Comparison of ENCODE assay signal across 8 cellular contexts in the genomic region with DNA sequence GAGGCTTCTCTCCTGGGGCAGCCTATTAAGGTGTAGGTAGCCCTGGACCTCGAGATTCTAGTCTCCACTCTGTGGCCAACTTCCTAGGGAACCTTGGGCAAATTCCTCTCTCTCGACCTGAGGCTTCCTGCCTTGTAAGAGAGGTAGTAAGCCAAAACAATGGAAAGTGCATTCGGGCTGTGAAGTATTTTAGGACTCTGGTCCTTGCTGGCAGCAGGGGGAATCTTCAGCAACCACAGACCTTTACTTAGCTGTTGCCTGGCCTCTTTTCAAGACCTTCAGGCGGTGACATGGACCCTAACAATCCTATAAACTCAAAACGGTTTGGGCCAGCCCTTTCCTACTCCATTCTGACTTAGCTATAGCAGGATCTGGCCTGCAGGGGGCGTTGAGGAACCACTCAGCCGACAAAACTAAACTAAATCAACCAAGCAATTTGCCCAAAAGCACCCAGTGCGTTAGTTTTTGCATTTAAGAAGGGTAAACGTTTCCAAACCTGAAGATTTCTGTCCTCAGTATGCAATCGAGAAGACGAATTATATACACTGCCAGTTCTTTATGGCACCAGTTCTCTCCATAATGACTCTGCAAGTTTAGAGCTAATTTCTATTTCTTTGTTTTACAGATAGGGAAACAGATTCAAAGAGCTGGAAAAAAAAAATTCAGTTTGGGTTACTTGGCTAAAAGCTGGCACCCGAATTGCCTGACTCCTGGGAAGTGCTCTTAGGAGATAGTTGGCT. TPM values are rescaled to one million over a fixed set of nuclear protein-coding genes. Genes with fewer than 3 reads are reported as not detected.
A peak's percentile ranks its signal among the peaks of the same experiment; 100 is the strongest.
DNase-seq lines count a peak whose midpoint lies in the region; ATAC-seq and TF ChIP-seq lines count a peak whose summit lies in the region.

No MANE protein-coding gene starts in this region.

- TF ChIP-seq CTCF in C4-2B (conservative IDR thresholded peaks at IDR 0.05) = peak; percentile 98
- TF ChIP-seq CTCF in H9 (conservative IDR thresholded peaks at IDR 0.05) = peak; percentile 96
- peak; percentile 94 for TF ChIP-seq CTCF in colonic mucosa (IDR thresholded peaks at IDR 0.05)

- intact Hi-C loops in activated CD4-positive, alpha-beta T cell treated with anti-CD3 and anti-CD28 coated beads for 36 hours (cut with DNase I, micrococcal nuclease) = loop anchor here (1.0 to 5.0 kb wide), 13 partner anchors 11 to 1016 kb away; a partner anchor contains a TSS
- intact Hi-C loops in colonic mucosa (cut with DNase I) = loop anchor here (5.0 kb wide), 1 partner anchor 114 kb away; no protein-coding TSS in a partner anchor
- intact Hi-C loops in left colon (cut with DNase I, micrococcal nuclease) = no loop called here

- H3K14ac ChIP-seq in H9 (ENCODE audit: insufficient read depth, low read length) = no peak overlapping the region

- no peak overlapping the region for H3K23ac ChIP-seq in H9 (ENCODE audit: insufficient read length, low read depth, low read length)

- no peak overlapping the region for H2BK120ac ChIP-seq in H9 (ENCODE audit: low read depth, low read length, poor library complexity, severe bottlenecking)

- no peaks in the 10 kb centered on the region for H3K4me1 ChIP-seq in H9 (ENCODE audit: insufficient read depth, low read length)
- peaks cover 28% of the 10 kb centered on the region for H3K4me1 ChIP-seq in colonic mucosa

- no peaks in the 10 kb centered on the region for H3K27me3 Mint-ChIP-seq in H9 (ENCODE audit: low read depth)
- H3K27me3 Mint-ChIP-seq in activated CD4-positive, alpha-beta T cell treated with anti-CD3 and anti-CD28 coated beads for 36 hours = no peaks in the 10 kb centered on the region

- H3K56ac ChIP-seq in H9 (ENCODE audit: insufficient read length, low read depth, low read length) = no peak overlapping the region

- H3K27ac Mint-ChIP-seq in H9 = peak overlapping the region; percentile 45 to 93 (median 85); a peak in 6 of 7 replicates
- H3K27ac Mint-ChIP-seq in activated CD4-positive, alpha-beta T cell treated with anti-CD3 and anti-CD28 coated beads for 36 hours = peak overlapping the region; percentile 83

- no peak overlapping the region for H4K91ac ChIP-seq in H9 (ENCODE audit: insufficient read length, low read depth, low read length)

- H3K9me3 Mint-ChIP-seq in H9 = no peaks in the 10 kb centered on the region
- no peaks in the 10 kb centered on the region for H3K9me3 Mint-ChIP-seq in activated CD4-positive, alpha-beta T cell treated with anti-CD3 and anti-CD28 coated beads for 36 hours (ENCODE audit: low read depth)

- H3K27ac ChIP-seq in C4-2B (peak overlapping the region; percentile 68), H9 (ENCODE audit: insufficient read length, low read depth, low read length) (peak overlapping the region; percentile 4), colonic mucosa (peak overlapping the region; percentile 85)

- peak overlapping the region; percentile 14 for H3K4me3 ChIP-seq in colonic mucosa

- no peak overlapping the region for H2BK5ac ChIP-seq in H9 (ENCODE audit: insufficient read length, low read length)

- H3K27me3 ChIP-seq in H9 (ENCODE audit: insufficient read depth, low read length) (no peaks in the 10 kb centered on the region), colonic mucosa (no peaks in the 10 kb centered on the region)

- H2BK20ac ChIP-seq in H9 (ENCODE audit: low read depth, low read length, poor library complexity, severe bottlenecking) = peak overlapping the region; percentile 94

- no peaks in the 10 kb centered on the region for H3K36me3 Mint-ChIP-seq in H9 (ENCODE audit: insufficient read depth in 1 of 3, low read depth in 3 of 3)
- H3K36me3 Mint-ChIP-seq in activated CD4-positive, alpha-beta T cell treated with anti-CD3 and anti-CD28 coated beads for 36 hours (ENCODE audit: low read depth) = no peaks in the 10 kb centered on the region

- H3K9me3 ChIP-seq in H9 (ENCODE audit: control insufficient read depth, low read depth, low read length) = no peaks in the 10 kb centered on the region
- H3K9me3 ChIP-seq in colonic mucosa = no peaks in the 10 kb centered on the region

- no peaks in the 10 kb centered on the region for H4K20me1 ChIP-seq in H9 (ENCODE audit: control insufficient read depth, insufficient read depth, insufficient read length)

- DNase-seq in H9 = peak; percentile 79
- DNase-seq in NCI-H446 treated with DMSO at 0.1 percent for 48 hours (lab: John Stamatoyannopoulos, UW) = peak; percentile 45
- peak; percentile 92 for DNase-seq in activated CD4-positive, alpha-beta T cell treated with anti-CD3 and anti-CD28 coated beads for 36 hours
- peak; percentile 93 for DNase-seq in colonic mucosa
- DNase-seq in left colon = peak; percentile 73 to 88
- peak; percentile 67 to 73 (median 72) for DNase-seq in stimulated activated CD4-positive, alpha-beta T cell treated with anti-CD3 and anti-CD28 coated beads, Interleukin-1b, Interleukin-23, amount 100 ng/mL, for 24 hours (ENCODE audit: low read depth in 4 of 4, low spot score in 1 of 4)

- no peaks in the 10 kb centered on the region for H3K79me1 ChIP-seq in H9 (ENCODE audit: insufficient read depth, low read depth, low read length, poor library complexity, severe bottlenecking)

- CTCF ChIA-PET in activated CD4-positive, alpha-beta T cell treated with anti-CD3 and anti-CD28 coated beads for 36 hours (lab: Charles Lee) = interaction anchor here (0.6 to 3.1 kb wide), 43 partner anchors 10 to 629 kb away, joined by 3 to 77 read pairs (median 4); a partner anchor contains a TSS

- peak overlapping the region in 1 of 2 experiments; percentile 93; a peak in 4 of 5 replicates for H3K4me3 Mint-ChIP-seq in H9
- peak overlapping the region; percentile 82 for H3K4me3 Mint-ChIP-seq in activated CD4-positive, alpha-beta T cell treated with anti-CD3 and anti-CD28 coated beads for 36 hours

- H3K18ac ChIP-seq in H9 (ENCODE audit: insufficient read length, low read depth, low read length) = no peak overlapping the region

- H3K4ac ChIP-seq in H9 (ENCODE audit: low read depth, low read length) = no peak overlapping the region

- no peak overlapping the region for H4K5ac ChIP-seq in H9 (ENCODE audit: insufficient read length, low read depth, low read length)

- H2BK12ac ChIP-seq in H9 (ENCODE audit: insufficient read length, low read depth, low read length) = peak overlapping the region; percentile 22

- POLR2A ChIA-PET in activated CD4-positive, alpha-beta T cell treated with anti-CD3 and anti-CD28 coated beads for 36 hours (lab: Charles Lee) = interaction anchor here (0.6 to 3.1 kb wide), 12 partner anchors 10 to 1358 kb away, joined by 3 to 23 read pairs (median 6); a partner anchor contains a TSS

- H3K79me2 ChIP-seq in H9 (ENCODE audit: insufficient read depth, low read length) = no peaks in the 10 kb centered on the region

- WGBS in H9 (ENCODE audit: extremely low coverage, insufficient read length, low lambda C conversion rate) = no CpG with 5 or more reads among the region's 12 CpGs

- ATAC-seq in activated CD4-positive, alpha-beta T cell treated with anti-CD3 and anti-CD28 coated beads for 36 hours = peak; percentile 31
- ATAC-seq in left colon (peak; percentile 46), GM21360 (IDR thresholded peaks at IDR 0.05; ENCODE audit: unreplicated experiment) (no peak)

- H3K36me3 ChIP-seq in colonic mucosa = no peaks in the 10 kb centered on the region

- H2AFZ ChIP-seq in H9 (ENCODE audit: low read length) = peak overlapping the region; percentile 92

- peak overlapping the region; percentile 20 for H3K4me2 ChIP-seq in H9 (ENCODE audit: insufficient read depth, insufficient read length, low read length)

- H2BK15ac ChIP-seq in H9 (ENCODE audit: low read depth, low read length) = no peak overlapping the region

- no peak overlapping the region for H4K8ac ChIP-seq in H9 (replicated peaks; ENCODE audit: insufficient read length, low read depth, low read length)

- H3T11ph ChIP-seq in H9 (ENCODE audit: low read length) = no peak overlapping the region

- peaks cover 31 to 33% of the 10 kb centered on the region in 2 experiments for H3K4me1 Mint-ChIP-seq in H9
- H3K4me1 Mint-ChIP-seq in activated CD4-positive, alpha-beta T cell treated with anti-CD3 and anti-CD28 coated beads for 36 hours = peaks cover 54% of the 10 kb centered on the region

- peaks cover 8% of the 10 kb centered on the region for H3K23me2 ChIP-seq in H9 (ENCODE audit: insufficient read length, low read depth, low read length, poor library complexity, severe bottlenecking)

- H3K9ac ChIP-seq in H9 (ENCODE audit: extremely low read depth, insufficient read length, low read length) (no peak overlapping the region), colonic mucosa (ENCODE audit: low read depth in 2 of 2, low read length in 2 of 2) (peak overlapping the region; percentile 64 to 89)

- H2AK5ac ChIP-seq in H9 (ENCODE audit: insufficient read length, low read length) = no peak overlapping the region

RNA-seq across cellular contexts. Expression of a gene that starts 10.9 kb away (rescaled TPM):
- 24.6 and 24.7 TPM in 2 replicates for total RNA-seq in H9 (2021)
- 10 to 100 TPM; 32.9 to 33.3 TPM for total RNA-seq in activated CD4-positive, alpha-beta T cell treated with anti-CD3 and anti-CD28 coated beads for 36 hours
- total RNA-seq in colonic mucosa = 10 to 100 TPM; 34.0 to 34.6 TPM
- total RNA-seq in left colon = 10 to 100 TPM; 34.7 to 40.3 TPM

RNA-seq across cellular contexts. Expression of a gene that starts 12.5 kb away (rescaled TPM):
- total RNA-seq in H9 (2021) (257 and 275 TPM in 2 replicates), colonic mucosa (100 to 1,000 TPM; 326 to 331 TPM), left colon (100 to 1,000 TPM; 251 to 302 TPM)
- total RNA-seq in activated CD4-positive, alpha-beta T cell treated with anti-CD3 and anti-CD28 coated beads for 36 hours = 100 to 1,000 TPM; 192 to 195 TPM

RNA-seq across cellular contexts. Expression of a gene that starts 15.6 kb away (rescaled TPM):
- total RNA-seq in H9 (2021) (126 and 132 TPM in 2 replicates), colonic mucosa (10 to 100 TPM; 53.1 to 57.2 TPM), left colon (10 to 100 TPM; 45.7 to 48.6 TPM)
- 100 to 1,000 TPM; 107 to 135 TPM for total RNA-seq in activated CD4-positive, alpha-beta T cell treated with anti-CD3 and anti-CD28 coated beads for 36 hours

Comparison
In these comparisons a context has a peak if more than half of its experiments do, and no peak if none do; other contexts are left out.
1. H3K27ac ChIP-seq: peak in every context shown above with its lines; median percentile 85 in colonic mucosa; 68 in C4-2B; 4 in H9.
2. intact Hi-C loops: an anchor here in activated CD4-positive, alpha-beta T cell treated with anti-CD3 and anti-CD28 coated beads for 36 hours (1.0 to 5.0 kb wide) and colonic mucosa (5.0 kb wide); none called in left colon.